ENCODE assay signal across 26 cellular contexts in the genomic region with DNA sequence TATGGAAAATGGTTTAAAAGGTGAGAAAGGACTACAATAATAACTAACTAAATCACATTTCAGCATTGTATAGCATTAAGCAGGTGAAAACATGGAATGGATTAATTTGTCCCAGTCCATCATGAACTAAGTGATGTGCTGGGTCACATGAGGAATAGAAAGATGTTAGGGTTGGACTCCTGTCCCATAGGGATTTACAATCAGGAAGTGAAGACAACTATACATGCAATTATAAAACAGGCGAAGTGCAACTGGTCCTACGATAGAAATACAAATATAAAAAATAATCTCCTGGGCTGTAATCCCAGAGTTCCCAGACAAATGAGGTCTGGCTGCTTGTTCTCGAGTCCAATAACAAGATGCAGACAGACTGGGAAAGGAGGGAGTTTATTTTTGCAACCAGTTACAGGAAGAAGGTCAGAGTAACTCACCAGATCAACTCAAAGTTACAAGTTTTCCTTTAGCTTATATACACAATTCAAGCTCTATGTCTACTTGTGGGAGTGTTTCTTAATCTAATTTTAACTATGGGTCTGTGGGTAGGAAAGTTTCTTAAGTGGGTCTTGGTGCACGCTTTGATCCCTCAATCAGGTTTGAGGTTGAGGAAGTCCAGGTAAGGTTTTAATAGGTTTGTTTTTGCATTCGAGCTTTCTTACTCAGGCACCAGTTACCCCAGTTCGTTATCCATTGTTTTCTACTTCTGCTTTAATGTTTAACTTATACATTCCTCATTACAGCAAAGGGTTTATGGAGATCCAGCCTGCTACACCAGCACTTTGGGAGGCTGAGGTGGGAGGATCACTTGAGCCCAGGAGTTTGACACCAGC. TPM values are rescaled to one million over a fixed set of nuclear protein-coding genes. Genes with fewer than 3 reads are reported as not detected.
DNase-seq lines count a peak whose midpoint lies in the region; ATAC-seq, FAIRE-seq and TF ChIP-seq lines count a peak whose summit lies in the region.
"Had no signal": no experiment of that assay in that cellular context is flagged by ENCODE, and none has a peak within 500 bp of the region (broad histone marks: within the 10 kb centered on the region; RNA-seq: fewer than 3 reads in every experiment).

No MANE protein-coding gene starts in this region.

- H2AFZ ChIP-seq in GM23338 (0 out of 2 replicates have a peak overlapping the region, but pooled peaks have one; percentile 32), astrocyte (ENCODE audit: low read depth, low read length) (no peak overlapping the region), smooth muscle cell (ENCODE audit: low read depth) (no peak overlapping the region)

- H4K20me1 ChIP-seq in GM23338 (replicated peaks; ENCODE audit: insufficient read depth): no peaks in the 10 kb centered on the region
- peaks cover 6% of the 10 kb centered on the region for H4K20me1 ChIP-seq in astrocyte (ENCODE audit: insufficient read depth, low read length)
- H4K20me1 ChIP-seq in smooth muscle cell (ENCODE audit: low read depth): no peaks in the 10 kb centered on the region

- H3K27me3 Mint-ChIP-seq in GM23338 (ENCODE audit: insufficient read depth, low read depth, poor library complexity) (no peaks in the 10 kb centered on the region), astrocyte (ENCODE audit: low read depth, unreplicated experiment) (no peaks in the 10 kb centered on the region), mesothelial cell of epicardium (ENCODE audit: low read depth) (peaks cover 2% of the 10 kb centered on the region), WTC11 (ENCODE audit: low read depth) (no peaks in the 10 kb centered on the region; the same call in 1 of the 2 replicates)
- peaks cover 11% of the 10 kb centered on the region for H3K27me3 Mint-ChIP-seq in activated CD4-positive, alpha-beta T cell treated with anti-CD3 and anti-CD28 coated beads, Interleukin-2, amount 10 ng/mL, durations not matched to agents 7 days and 5 days
- peaks cover 37% of the 10 kb centered on the region for H3K27me3 Mint-ChIP-seq in activated T-helper 17 cell treated with anti-CD3 and anti-CD28 coated beads, Interleukin-2, amount 50 U/mL, for 72 hours

- H3K36me3 Mint-ChIP-seq in GM23338 (ENCODE audit: low read depth): no peaks in the 10 kb centered on the region
- peaks cover 24% of the 10 kb centered on the region for H3K36me3 Mint-ChIP-seq in astrocyte (ENCODE audit: low read depth, unreplicated experiment)
- H3K36me3 Mint-ChIP-seq in mesothelial cell of epicardium: peaks cover 2% of the 10 kb centered on the region
- no peaks in the 10 kb centered on the region for H3K36me3 Mint-ChIP-seq in activated CD4-positive, alpha-beta T cell treated with anti-CD3 and anti-CD28 coated beads, Interleukin-2, amount 10 ng/mL, durations not matched to agents 7 days and 5 days (ENCODE audit: low read depth)
- H3K36me3 Mint-ChIP-seq in activated T-helper 17 cell treated with anti-CD3 and anti-CD28 coated beads, Interleukin-2, amount 50 U/mL, for 72 hours (ENCODE audit: low read depth): no peaks in the 10 kb centered on the region
- H3K36me3 Mint-ChIP-seq in WTC11: no peaks in the 10 kb centered on the region
- H3K36me3 Mint-ChIP-seq: CD4-positive, CD25-positive, alpha-beta regulatory T cell; stimulated activated effector memory CD8-positive, alpha-beta T cell treated with anti-CD3 and anti-CD28 coated beads, Interleukin-12 subunit alpha, Interleukin-12 subunit beta, amount 100 ng/mL, for 72 hours; T-cell had no signal

- H3K27me3 ChIP-seq in GM23338 (ENCODE audit: insufficient read depth) (no peaks in the 10 kb centered on the region), astrocyte (ENCODE audit: insufficient read depth, low read length) (no peaks in the 10 kb centered on the region), smooth muscle cell (ENCODE audit: low read depth) (no peaks in the 10 kb centered on the region)
- H3K27me3 ChIP-seq: SJSA1 had no signal

- H3K79me2 ChIP-seq in GM23338 (replicated peaks; ENCODE audit: insufficient read depth): no peaks in the 10 kb centered on the region
- peaks cover 95% of the 10 kb centered on the region for H3K79me2 ChIP-seq in astrocyte (ENCODE audit: insufficient read depth, low read length)
- peaks cover 60% of the 10 kb centered on the region for H3K79me2 ChIP-seq in smooth muscle cell (ENCODE audit: low read depth)

- no peaks in the 10 kb centered on the region for H3K36me3 ChIP-seq in GM23338 (ENCODE audit: insufficient read depth)
- H3K36me3 ChIP-seq in astrocyte (ENCODE audit: insufficient read depth, low read length): peaks cover 16% of the 10 kb centered on the region
- H3K36me3 ChIP-seq in smooth muscle cell (ENCODE audit: low read depth): no peaks in the 10 kb centered on the region

- no peak for ATAC-seq in GM23338
- no peak for ATAC-seq in activated CD4-positive, CD25-positive, alpha-beta regulatory T cell treated with anti-CD3 and anti-CD28 coated beads, Interleukin-2, amount 50 U/mL, for 24 hours
- ATAC-seq in activated T-helper 17 cell treated with anti-CD3 and anti-CD28 coated beads, Interleukin-2, amount 50 U/mL, for 72 hours (replicated peaks): no peak
- no peak for ATAC-seq in WTC11
- ATAC-seq: activated T-cell treated with anti-CD3 and anti-CD28 coated beads, Interleukin-2, amount 50 U/mL, for 72 hours; HCT116; HepG2; psoas muscle; stimulated activated effector memory CD8-positive, alpha-beta T cell treated with anti-CD3 and anti-CD28 coated beads, Interleukin-12 subunit alpha, Interleukin-12 subunit beta, amount 100 ng/mL, for 72 hours; T-cell had no signal

- H3K4me1 ChIP-seq in GM23338 (ENCODE audit: insufficient read depth) (no peaks in the 10 kb centered on the region), astrocyte (ENCODE audit: insufficient read depth, low read length) (peaks cover 44% of the 10 kb centered on the region), smooth muscle cell (ENCODE audit: low read depth) (peaks cover 25% of the 10 kb centered on the region)
- H3K4me1 ChIP-seq: psoas muscle had no signal

- CTCF ChIA-PET in activated CD4-positive, alpha-beta T cell treated with anti-CD3 and anti-CD28 coated beads, Interleukin-2, amount 10 ng/mL, durations not matched to agents 7 days and 5 days (lab: Charles Lee): no interaction called here
- CTCF ChIA-PET in WTC11 (lab: Charles Lee): no interaction called here

- H3K4me3 Mint-ChIP-seq in GM23338: no peak overlapping the region
- H3K4me3 Mint-ChIP-seq in astrocyte (ENCODE audit: unreplicated experiment): peak overlapping the region; percentile 10
- no peak overlapping the region for H3K4me3 Mint-ChIP-seq in mesothelial cell of epicardium
- H3K4me3 Mint-ChIP-seq in activated CD4-positive, alpha-beta T cell treated with anti-CD3 and anti-CD28 coated beads, Interleukin-2, amount 10 ng/mL, durations not matched to agents 7 days and 5 days: no peak overlapping the region
- no peak overlapping the region for H3K4me3 Mint-ChIP-seq in activated T-helper 17 cell treated with anti-CD3 and anti-CD28 coated beads, Interleukin-2, amount 50 U/mL, for 72 hours
- H3K4me3 Mint-ChIP-seq in WTC11: no peak overlapping the region
- H3K4me3 Mint-ChIP-seq: activated naive CD4-positive, alpha-beta T cell treated with anti-CD3 and anti-CD28 coated beads for 36 hours; activated T-cell treated with anti-CD3 and anti-CD28 coated beads, Interleukin-2, amount 50 U/mL, for 72 hours; CD4-positive, CD25-positive, alpha-beta regulatory T cell; stimulated activated effector memory CD8-positive, alpha-beta T cell treated with anti-CD3 and anti-CD28 coated beads, Interleukin-12 subunit alpha, Interleukin-12 subunit beta, amount 100 ng/mL, for 72 hours; T-cell had no signal

- H3K27ac ChIP-seq in GM23338 (ENCODE audit: low read depth) (no peak overlapping the region), astrocyte (ENCODE audit: low read depth, low read length) (peak overlapping the region; percentile 78), smooth muscle cell (ENCODE audit: low read depth) (peak overlapping the region; percentile 88)
- H3K27ac ChIP-seq: psoas muscle, SJSA1 had no signal

- H3K4me1 Mint-ChIP-seq in GM23338: no peaks in the 10 kb centered on the region; the same call in 1 of the 3 replicates
- H3K4me1 Mint-ChIP-seq in astrocyte (ENCODE audit: low read depth, unreplicated experiment): peaks cover 63% of the 10 kb centered on the region
- H3K4me1 Mint-ChIP-seq in mesothelial cell of epicardium: peaks cover 56% of the 10 kb centered on the region
- H3K4me1 Mint-ChIP-seq in activated CD4-positive, alpha-beta T cell treated with anti-CD3 and anti-CD28 coated beads, Interleukin-2, amount 10 ng/mL, durations not matched to agents 7 days and 5 days: no peaks in the 10 kb centered on the region
- H3K4me1 Mint-ChIP-seq in activated T-helper 17 cell treated with anti-CD3 and anti-CD28 coated beads, Interleukin-2, amount 50 U/mL, for 72 hours: no peaks in the 10 kb centered on the region
- peaks cover 6% of the 10 kb centered on the region for H3K4me1 Mint-ChIP-seq in WTC11
- H3K4me1 Mint-ChIP-seq: CD4-positive, CD25-positive, alpha-beta regulatory T cell; stimulated activated effector memory CD8-positive, alpha-beta T cell treated with anti-CD3 and anti-CD28 coated beads, Interleukin-12 subunit alpha, Interleukin-12 subunit beta, amount 100 ng/mL, for 72 hours; T-cell had no signal

- no peaks in the 10 kb centered on the region for H3K9me2 ChIP-seq in GM23338 (ENCODE audit: insufficient read depth)

- no peak for FAIRE-seq in astrocyte (lab: Jason Lieb, UNC)
- FAIRE-seq: HepG2, RCC 7860, small intestine had no signal

- POLR2A ChIA-PET in activated CD4-positive, alpha-beta T cell treated with anti-CD3 and anti-CD28 coated beads, Interleukin-2, amount 10 ng/mL, durations not matched to agents 7 days and 5 days (lab: Charles Lee): no interaction called here
- POLR2A ChIA-PET in WTC11 (lab: Charles Lee): no interaction called here

- H3K4me3 ChIP-seq in GM23338: no peak overlapping the region
- no peak overlapping the region for H3K4me3 ChIP-seq in astrocyte (ENCODE audit: insufficient read depth, low read depth, low read length)
- no peak overlapping the region for H3K4me3 ChIP-seq in smooth muscle cell
- H3K4me3 ChIP-seq: psoas muscle, SJSA1 had no signal

- TF ChIP-seq CTCF in GM23338 (conservative IDR thresholded peaks at IDR 0.05; ENCODE audit: low read depth in 2 of 2): no peak
- TF ChIP-seq CTCF in astrocyte (IDR thresholded peaks at IDR 0.05; ENCODE audit: insufficient read depth, low read depth, low read length): no peak
- no peak for TF ChIP-seq CTCF in mesothelial cell of epicardium (IDR thresholded peaks at IDR 0.05; ENCODE audit: unreplicated experiment)
- TF ChIP-seq CTCF in smooth muscle cell (IDR thresholded peaks at IDR 0.05; ENCODE audit: borderline replicate concordance, insufficient read depth, poor library complexity, severe bottlenecking): no peak
- TF ChIP-seq CTCF in WTC11 (IDR thresholded peaks at IDR 0.05): no peak

- no peak overlapping the region for H3K4me2 ChIP-seq in GM23338
- H3K4me2 ChIP-seq in astrocyte (ENCODE audit: low read length): no peak overlapping the region
- peak overlapping the region; percentile 42 for H3K4me2 ChIP-seq in smooth muscle cell

- DNase-seq in GM23338 (ENCODE audit: low spot score) (no peak), astrocyte (ENCODE audit: low read depth) (no peak), mesothelial cell of epicardium (ENCODE audit: low spot score in 2 of 2, unreplicated experiment in 2 of 2) (no peak), smooth muscle cell (lab: John Stamatoyannopoulos, UW; ENCODE audit: unreplicated experiment) (no peak), WTC11 (ENCODE audit: low spot score) (no peak)
- DNase-seq in activated CD4-positive, alpha-beta T cell treated with anti-CD3 and anti-CD28 coated beads, Interleukin-2, amount 10 ng/mL, durations not matched to agents 7 days and 5 days: no peak
- DNase-seq: activated CD4-positive, alpha-beta T cell treated with anti-CD3 and anti-CD28 coated beads for 4 hours; activated naive CD4-positive, alpha-beta T cell treated with anti-CD3 and anti-CD28 coated beads for 36 hours; activated T-cell treated with anti-CD3 and anti-CD28 coated beads, Interleukin-2, amount 50 U/mL, for 72 hours; amniotic stem cell; caudate nucleus; CD4-positive, CD25-positive, alpha-beta regulatory T cell; DMS 273 treated with DMSO at 0.1 percent for 48 hours; NCI-H1694 treated with DMSO at 0.1 percent for 48 hours; NCI-H526 treated with DMSO at 0.1 percent for 48 hours; psoas muscle; small intestine; stimulated activated CD4-positive, alpha-beta T cell treated with anti-CD3 and anti-CD28 coated beads, Interleukin-2, amount 100 ng/mL, for 48 hours; T-cell had no signal

- H3K9me3 ChIP-seq in astrocyte (ENCODE audit: insufficient read depth, low read depth, low read length): no peaks in the 10 kb centered on the region
- no peaks in the 10 kb centered on the region for H3K9me3 ChIP-seq in smooth muscle cell (replicated peaks; ENCODE audit: low read depth)
- H3K9me3 ChIP-seq: psoas muscle, SJSA1 had no signal

- no peaks in the 10 kb centered on the region for H3F3A ChIP-seq in GM23338 (replicated peaks; ENCODE audit: low read depth)
- H3F3A ChIP-seq in smooth muscle cell (ENCODE audit: low read depth): peaks cover 51% of the 10 kb centered on the region

- no peak overlapping the region for H3K27ac Mint-ChIP-seq in GM23338
- H3K27ac Mint-ChIP-seq in astrocyte (ENCODE audit: unreplicated experiment): peak overlapping the region; percentile 77
- peak overlapping the region; percentile 70 for H3K27ac Mint-ChIP-seq in mesothelial cell of epicardium
- H3K27ac Mint-ChIP-seq in activated CD4-positive, alpha-beta T cell treated with anti-CD3 and anti-CD28 coated beads, Interleukin-2, amount 10 ng/mL, durations not matched to agents 7 days and 5 days: no peak overlapping the region
- no peak overlapping the region for H3K27ac Mint-ChIP-seq in activated T-helper 17 cell treated with anti-CD3 and anti-CD28 coated beads, Interleukin-2, amount 50 U/mL, for 72 hours
- no peak overlapping the region for H3K27ac Mint-ChIP-seq in WTC11
- H3K27ac Mint-ChIP-seq: activated naive CD4-positive, alpha-beta T cell treated with anti-CD3 and anti-CD28 coated beads for 36 hours; activated T-cell treated with anti-CD3 and anti-CD28 coated beads, Interleukin-2, amount 50 U/mL, for 72 hours; CD4-positive, CD25-positive, alpha-beta regulatory T cell; stimulated activated effector memory CD8-positive, alpha-beta T cell treated with anti-CD3 and anti-CD28 coated beads, Interleukin-12 subunit alpha, Interleukin-12 subunit beta, amount 100 ng/mL, for 72 hours; T-cell had no signal

- H3K9ac ChIP-seq in astrocyte (ENCODE audit: low read length) (no peak overlapping the region), smooth muscle cell (ENCODE audit: low read depth) (no peak overlapping the region)

- 27% methylated on average over 6 of the region's 6 CpGs for WGBS in smooth muscle cell (ENCODE audit: low lambda C conversion rate)

- H3K9me3 Mint-ChIP-seq in GM23338: no peaks in the 10 kb centered on the region
- H3K9me3 Mint-ChIP-seq in astrocyte (ENCODE audit: unreplicated experiment): no peaks in the 10 kb centered on the region
- H3K9me3 Mint-ChIP-seq in mesothelial cell of epicardium: peaks cover 3% of the 10 kb centered on the region
- no peaks in the 10 kb centered on the region for H3K9me3 Mint-ChIP-seq in activated CD4-positive, alpha-beta T cell treated with anti-CD3 and anti-CD28 coated beads, Interleukin-2, amount 10 ng/mL, durations not matched to agents 7 days and 5 days
- no peaks in the 10 kb centered on the region for H3K9me3 Mint-ChIP-seq in activated T-helper 17 cell treated with anti-CD3 and anti-CD28 coated beads, Interleukin-2, amount 50 U/mL, for 72 hours
- H3K9me3 Mint-ChIP-seq in WTC11: peaks cover 8% of the 10 kb centered on the region
- H3K9me3 Mint-ChIP-seq: activated naive CD4-positive, alpha-beta T cell treated with anti-CD3 and anti-CD28 coated beads for 36 hours; stimulated activated effector memory CD8-positive, alpha-beta T cell treated with anti-CD3 and anti-CD28 coated beads, Interleukin-12 subunit alpha, Interleukin-12 subunit beta, amount 100 ng/mL, for 72 hours had no signal

RNA-seq across cellular contexts. Expression of gene IGFBP7, which starts 50.1 kb away (rescaled TPM):
- 0.49 TPM in 1 of 2 replicates, not detected in the other for total RNA-seq in GM23338 (2014; rRNA removed; shearing (Covaris generic))
- 7.9 and 13.2 TPM in 2 replicates for polyA plus RNA-seq in GM23338 (2016; fragmentation: Nextera tagmentation; extraction: Ambion mirVana)
- total RNA-seq in astrocyte: 930 and 1,304 TPM in 2 replicates
- 98.5 to 114 TPM (median 107 TPM) in 3 replicates for total RNA-seq in mesothelial cell of epicardium
- 998 and 1,065 TPM in 2 replicates for total RNA-seq in smooth muscle cell
- 1,105 and 1,684 TPM in 2 replicates for polyA plus RNA-seq in smooth muscle cell
- total RNA-seq in activated CD4-positive, alpha-beta T cell treated with anti-CD3 and anti-CD28 coated beads, Interleukin-2, amount 10 ng/mL, durations not matched to agents 7 days and 5 days: under 1 TPM; 0.19 to 0.27 TPM
- not detected for total RNA-seq in activated T-helper 17 cell treated with anti-CD3 and anti-CD28 coated beads, Interleukin-2, amount 50 U/mL, for 72 hours
- total RNA-seq in WTC11 (2021): 1.0 to 1.5 TPM (median 1.4 TPM) in 3 replicates
- total RNA-seq: activated T-cell treated with anti-CD3 and anti-CD28 coated beads, Interleukin-2, amount 50 U/mL, for 72 hours had no signal

Comparison
In these comparisons a context has a peak if more than half of its experiments do, and no peak if none do; other contexts are left out.
1. H3K27ac Mint-ChIP-seq: peak in astrocyte (single experiment) and mesothelial cell of epicardium (single experiment); none in GM23338 (single experiment), activated CD4-positive, alpha-beta T cell treated with anti-CD3 and anti-CD28 coated beads, Interleukin-2, amount 10 ng/mL, durations not matched to agents 7 days and 5 days (single experiment), activated T-helper 17 cell treated with anti-CD3 and anti-CD28 coated beads, Interleukin-2, amount 50 U/mL, for 72 hours (single experiment) and WTC11 (single experiment).
2. RNA of gene IGFBP7, which starts 50.1 kb away (total RNA-seq): 998 to 1,065 TPM in smooth muscle cell, 930 to 1,304 TPM in astrocyte and 98.5 to 114 TPM in mesothelial cell of epicardium; 1.0 to 1.5 TPM in WTC11, 0.49 TPM in GM23338, 0.19 to 0.27 TPM in activated CD4-positive, alpha-beta T cell treated with anti-CD3 and anti-CD28 coated beads, Interleukin-2, amount 10 ng/mL, durations not matched to agents 7 days and 5 days and not detected in activated T-helper 17 cell treated with anti-CD3 and anti-CD28 coated beads, Interleukin-2, amount 50 U/mL, for 72 hours; every median in the first group is over 10 times any median in the second.